21 cellular contexts compared by ENCODE assay signal in the genomic region with DNA sequence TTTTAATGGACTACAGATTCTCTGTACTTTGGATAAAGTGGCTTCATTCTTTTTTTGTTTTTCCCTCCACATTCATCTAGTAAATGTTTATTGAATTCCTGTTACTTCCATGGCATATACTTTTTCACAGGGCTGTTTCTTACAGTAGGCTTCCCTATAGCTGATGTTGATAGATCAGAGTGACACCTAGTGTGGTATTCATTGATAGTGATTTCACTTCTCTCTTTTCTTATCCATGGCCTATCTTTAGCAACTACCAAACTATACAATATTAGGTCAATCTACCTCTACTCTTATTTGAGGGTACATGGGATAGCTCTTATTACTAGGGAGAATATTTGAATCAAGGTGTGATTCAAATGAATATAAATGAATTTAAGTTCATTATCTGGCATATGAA. TPM values are rescaled to one million over a fixed set of nuclear protein-coding genes. Genes with fewer than 3 reads are reported as not detected.
DNase-seq lines count a peak whose midpoint lies in the region; ATAC-seq and TF ChIP-seq lines count a peak whose summit lies in the region.
"Had no signal": no experiment of that assay in that cellular context is flagged by ENCODE, and none has a peak within 500 bp of the region (broad histone marks: within the 10 kb centered on the region; RNA-seq: fewer than 3 reads in every experiment).

No MANE protein-coding gene starts in this region.

- TF ChIP-seq CTCF in GM06990 (IDR thresholded peaks at IDR 0.05; ENCODE audit: insufficient read depth, low read length, poor library complexity, severe bottlenecking) (peak; percentile 2), dorsolateral prefrontal cortex (IDR thresholded peaks at IDR 0.05 in 54 of 56, conservative IDR thresholded peaks at IDR 0.05 in 2 of 56; ENCODE audit: low read depth in 1 of 56, partially characterized antibody in 56 of 56) (no peak)

- no peak for DNase-seq in GM06990 (ENCODE audit: extremely low read depth, insufficient read length)
- DNase-seq in activated gamma-delta T cell treated with Interleukin-2 at 50 U/mL for 16 hours, result no peak
- no peak for DNase-seq in mesenteric fat pad (ENCODE audit: low spot score)
- no peak for DNase-seq in stimulated activated CD8-positive, alpha-beta memory T cell treated with anti-CD3 and anti-CD28 coated beads, Interleukin-4, amount 100 ng/mL, for 48 hours
- DNase-seq in dorsolateral prefrontal cortex, result no peak
- DNase-seq: CD8-positive, alpha-beta memory T cell; GOT3; heart left ventricle; KG1; NCI-H1436 treated with DMSO at 0.1 percent for 48 hours; NCI-H446 treated with DMSO at 0.1 percent for 48 hours; PC-3; SK-N-SH; stimulated activated naive CD8-positive, alpha-beta T cell treated with anti-CD3 and anti-CD28 coated beads, Interleukin-15, Interleukin-2, amounts not matched to agents 100 U/mL and 50 U/mL, for 24 hours had no signal

- H3K36me3 ChIP-seq in GM06990 (ENCODE audit: control insufficient read depth, insufficient read depth, low read length), result no peaks in the 10 kb centered on the region
- H3K36me3 ChIP-seq: ascending aorta had no signal

- H3K27ac ChIP-seq in dorsolateral prefrontal cortex, result no peak overlapping the region
- H3K27ac ChIP-seq: ascending aorta, coronary artery, heart left ventricle, skin epidermis had no signal

- H3K27me3 ChIP-seq in GM06990 (replicated peaks; ENCODE audit: control insufficient read depth, insufficient read depth, low read length) (no peaks in the 10 kb centered on the region), dorsolateral prefrontal cortex (no peaks in the 10 kb centered on the region)
- H3K27me3 ChIP-seq: ascending aorta, heart left ventricle had no signal

- intact Hi-C loops in dorsolateral prefrontal cortex (cut with DNase I), result no loop called here

- no peak overlapping the region for H3K4me3 ChIP-seq in GM06990 (replicated peaks; ENCODE audit: low read depth, low read length)
- no peak overlapping the region for H3K4me3 ChIP-seq in dorsolateral prefrontal cortex
- H3K4me3 ChIP-seq: ascending aorta, coronary artery, heart left ventricle, skin epidermis had no signal

- ATAC-seq in GM18870 (IDR thresholded peaks at IDR 0.05; ENCODE audit: unreplicated experiment) (peak; percentile 89), GM21786 (IDR thresholded peaks at IDR 0.05; ENCODE audit: unreplicated experiment) (peak; percentile 81), HG03342 (IDR thresholded peaks at IDR 0.05; ENCODE audit: unreplicated experiment) (peak; percentile 59)
- ATAC-seq: esophagus mucosa; heart left ventricle; PC-3; stimulated activated naive CD8-positive, alpha-beta T cell treated with anti-CD3 and anti-CD28 coated beads, Interleukin-15, Interleukin-2, amounts not matched to agents 100 U/mL and 50 U/mL, for 24 hours had no signal

RNA-seq across cellular contexts. Expression of gene FSD1L, which starts 35.8 kb away (rescaled TPM):
- total RNA-seq in mesenteric fat pad (5.1 TPM), dorsolateral prefrontal cortex (10 to 100 TPM; 20.3 to 54.9 (median 37.0) TPM)
